In the genomic region with DNA sequence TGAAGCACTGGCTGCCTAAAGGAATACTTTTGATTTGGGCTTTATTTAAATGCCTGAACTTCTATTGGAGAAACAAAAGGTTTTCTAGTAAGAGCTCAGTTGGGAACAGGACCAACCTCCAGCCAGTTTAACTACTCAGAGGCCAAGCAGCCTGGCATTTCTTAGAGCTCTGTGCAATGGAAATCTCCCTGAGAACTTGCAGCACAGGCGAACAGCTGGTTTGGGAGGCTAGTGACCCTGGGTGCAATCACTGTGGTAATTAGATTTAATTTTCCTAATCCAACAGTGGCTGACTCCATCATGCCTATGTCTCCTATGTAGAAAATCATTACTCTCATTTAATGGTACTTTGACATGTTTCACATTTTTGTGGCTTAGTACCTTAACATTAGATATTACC, we compare ENCODE assay signal across 18 cellular contexts. TPM values are rescaled to one million over a fixed set of nuclear protein-coding genes. Genes with fewer than 3 reads are reported as not detected.
DNase-seq lines count a peak whose midpoint lies in the region; ATAC-seq and TF ChIP-seq lines count a peak whose summit lies in the region.
"Had no signal": no experiment of that assay in that cellular context is flagged by ENCODE, and none has a peak within 500 bp of the region (broad histone marks: within the 10 kb centered on the region; RNA-seq: fewer than 3 reads in every experiment).

No MANE protein-coding gene starts in this region.

- no peak overlapping the region for H3K14ac ChIP-seq in IMR-90 (replicated peaks; ENCODE audit: low read depth, low read length)

- H3K9me3 ChIP-seq in IMR-90 (ENCODE audit: control insufficient read depth, insufficient read depth, low read length), result no peaks in the 10 kb centered on the region
- no peaks in the 10 kb centered on the region for H3K9me3 ChIP-seq in WERI-Rb-1 (ENCODE audit: severe bottlenecking)
- H3K9me3 ChIP-seq in thyroid gland, result no peaks in the 10 kb centered on the region
- no peaks in the 10 kb centered on the region for H3K9me3 ChIP-seq in prostate gland
- H3K9me3 ChIP-seq: SJCRH30 had no signal

- H3K4ac ChIP-seq in IMR-90 (ENCODE audit: low read depth, low read length), result no peak overlapping the region

- in situ Hi-C loops in IMR-90 (cut with MboI; ENCODE audit: low sequenced_read_pairs), result no loop called here

- no peak overlapping the region for H2AFZ ChIP-seq in IMR-90 (replicated peaks; ENCODE audit: low read length, poor library complexity)
- H2AFZ ChIP-seq: PC-9 had no signal

- H3K9ac ChIP-seq in IMR-90 (ENCODE audit: low read depth, low read length), result no peak overlapping the region
- H3K9ac ChIP-seq: KMS-11 had no signal

- 0 out of 2 replicates have a peak overlapping the region, but pooled peaks have one; percentile 14 for H2BK20ac ChIP-seq in IMR-90 (ENCODE audit: low read depth, low read length)

- 0 out of 2 replicates have a peak overlapping the region, but pooled peaks have one; percentile 2 for H3K18ac ChIP-seq in IMR-90 (ENCODE audit: low read depth, low read length)

- H3K4me3 ChIP-seq in IMR-90 (ENCODE audit: insufficient read depth, low read depth, low read length) (no peak overlapping the region), WERI-Rb-1 (ENCODE audit: low read depth, low read length) (no peak overlapping the region), thyroid gland (replicated peaks in 1 of 3) (no peak overlapping the region), prostate gland (no peak overlapping the region)
- H3K4me3 ChIP-seq: PC-9 had no signal

- H2AK5ac ChIP-seq in IMR-90 (ENCODE audit: low read depth, low read length), result no peak overlapping the region

- intact Hi-C loops in IMR-90 (cut with micrococcal nuclease), result loop anchor here (10.0 kb wide), 2 partner anchors 268 to 788 kb away; no protein-coding TSS in a partner anchor
- intact Hi-C loops in thyroid gland (cut with DNase I), result no loop called here
- intact Hi-C loops in prostate gland (cut with DNase I), result no loop called here

- peak overlapping the region; percentile 23 for H3K4me2 ChIP-seq in IMR-90 (ENCODE audit: low read depth, low read length)
- H3K4me2 ChIP-seq: KMS-11, PC-9 had no signal

- H3K36me3 ChIP-seq in IMR-90 (ENCODE audit: control insufficient read depth, insufficient read depth, low read length), result no peaks in the 10 kb centered on the region
- H3K36me3 ChIP-seq in WERI-Rb-1, result no peaks in the 10 kb centered on the region
- H3K36me3 ChIP-seq in thyroid gland, result no peaks in the 10 kb centered on the region
- no peaks in the 10 kb centered on the region for H3K36me3 ChIP-seq in prostate gland
- H3K36me3 ChIP-seq: SJCRH30 had no signal

- H3K79me1 ChIP-seq in IMR-90 (ENCODE audit: low read depth in 1 of 2, low read length in 2 of 2), result peaks cover 0 to 17% of the 10 kb centered on the region in 2 experiments; a peak in 2 of 4 replicates

- TF ChIP-seq POLR2A in IMR-90 (IDR thresholded peaks at IDR 0.05; ENCODE audit: low read depth, low read length) (no peak), thyroid gland (IDR thresholded peaks at IDR 0.05) (no peak), prostate gland (IDR thresholded peaks at IDR 0.05) (no peak)

- H3K9me3 Mint-ChIP-seq in glutamatergic neuron (ENCODE audit: unreplicated experiment), result peaks cover 14% of the 10 kb centered on the region

- TF ChIP-seq RAD21 in IMR-90 (IDR thresholded peaks at IDR 0.05; ENCODE audit: low read length), result no peak

- H2BK5ac ChIP-seq in IMR-90 (ENCODE audit: low read depth, low read length, poor library complexity, severe bottlenecking), result no peak overlapping the region

- no peak overlapping the region for H4K8ac ChIP-seq in IMR-90 (ENCODE audit: low read depth in 2 of 2, low read length in 2 of 2)

- no peak overlapping the region for H2BK120ac ChIP-seq in IMR-90 (ENCODE audit: low read depth, low read length)

- dilution Hi-C loops in IMR-90 (cut with HindIII; ENCODE audit: low sequenced_read_pairs, unreplicated experiment), result no loop called here

- H4K20me1 ChIP-seq in IMR-90 (ENCODE audit: insufficient read depth, low read length), result no peaks in the 10 kb centered on the region

- no peak for TF ChIP-seq CTCF in IMR-90 (conservative IDR thresholded peaks at IDR 0.05; ENCODE audit: low read depth, low read length)
- no peak for TF ChIP-seq CTCF in WERI-Rb-1 (IDR thresholded peaks at IDR 0.05; ENCODE audit: low read depth, low read length)
- no peak for TF ChIP-seq CTCF in glutamatergic neuron (IDR thresholded peaks at IDR 0.05; ENCODE audit: partially characterized antibody, unreplicated experiment)
- no peak for TF ChIP-seq CTCF in thyroid gland (IDR thresholded peaks at IDR 0.05)
- no peak for TF ChIP-seq CTCF in prostate gland (IDR thresholded peaks at IDR 0.05)

- H2BK15ac ChIP-seq in IMR-90 (ENCODE audit: low read depth, low read length), result no peak overlapping the region

- peak overlapping the region; percentile 86 for H3K27ac Mint-ChIP-seq in glutamatergic neuron (ENCODE audit: unreplicated experiment)
- H3K27ac Mint-ChIP-seq: CD4-positive, CD25-positive, alpha-beta regulatory T cell had no signal

- peaks cover 10% of the 10 kb centered on the region for H3K27me3 Mint-ChIP-seq in glutamatergic neuron (ENCODE audit: unreplicated experiment)

- DNase-seq in IMR-90, result peak; percentile 16
- peak; percentile 20 for DNase-seq in WERI-Rb-1
- no peak for DNase-seq in glutamatergic neuron
- peak; percentile 26 for DNase-seq in renal cortical epithelial cell (ENCODE audit: low read depth)
- DNase-seq in thyroid gland, result no peak
- no peak for DNase-seq in prostate gland (ENCODE audit: low spot score)
- no peak for DNase-seq in stimulated activated CD4-positive, alpha-beta T cell treated with anti-CD3 and anti-CD28 coated beads, Interleukin-2, amount 100 ng/mL, for 24 hours
- DNase-seq: CD4-positive, CD25-positive, alpha-beta regulatory T cell; H7; NCI-H1048; NCI-H1436 treated with DMSO at 0.1 percent for 48 hours; NCI-H2107; NCI-H226; PC-9 had no signal

- WGBS in IMR-90 (ENCODE audit: extremely low coverage in 2 of 2, insufficient read length in 1 of 2), 2 experiments, result no CpG with 5 or more reads among the region's 1 CpG
- WGBS in thyroid gland, 2 donors, result 85 to 90% methylated on average over 1 of the region's 1 CpG
- WGBS in prostate gland, result 76% methylated on average over 1 of the region's 1 CpG

- no peak overlapping the region for H2AK9ac ChIP-seq in IMR-90 (replicated peaks; ENCODE audit: low read depth, low read length, poor library complexity)

- H3K4me1 Mint-ChIP-seq in glutamatergic neuron (ENCODE audit: low read depth, unreplicated experiment), result peaks cover 23% of the 10 kb centered on the region

- POLR2A ChIA-PET in IMR-90 (lab: Charles Lee; ENCODE audit: unreplicated experiment), result no interaction called here

- peak overlapping the region; percentile 94 for H3K4me3 Mint-ChIP-seq in glutamatergic neuron (ENCODE audit: unreplicated experiment)
- H3K4me3 Mint-ChIP-seq: CD4-positive, CD25-positive, alpha-beta regulatory T cell had no signal

- no peaks in the 10 kb centered on the region for H3K9me1 ChIP-seq in IMR-90 (ENCODE audit: insufficient read depth, low read length)

- CTCF ChIA-PET in IMR-90 (lab: Yijun Ruan, JAX), result interaction anchor here (0.6 kb wide), 1 partner anchor 26 kb away, joined by 3 read pairs; no protein-coding TSS in a partner anchor

- no peak overlapping the region for H3K56ac ChIP-seq in IMR-90 (ENCODE audit: extremely low read depth, insufficient read depth, low read length)

- H3K23ac ChIP-seq in IMR-90 (ENCODE audit: low read depth, low read length), result no peak overlapping the region

- H3K27ac ChIP-seq in IMR-90 (ENCODE audit: insufficient read depth, low read length) (no peak overlapping the region), WERI-Rb-1 (no peak overlapping the region), thyroid gland (no peak overlapping the region), prostate gland (no peak overlapping the region)
- H3K27ac ChIP-seq: KMS-11, PC-9, SJCRH30 had no signal

- no peaks in the 10 kb centered on the region for H3K36me3 Mint-ChIP-seq in glutamatergic neuron (ENCODE audit: unreplicated experiment)
- H3K36me3 Mint-ChIP-seq: CD4-positive, CD25-positive, alpha-beta regulatory T cell had no signal

- BruUV-seq in IMR-90 (replicated peaks; lab: Mats Ljungman, UMichigan), result no TSS peak

- peaks cover 5% of the 10 kb centered on the region for H3K4me1 ChIP-seq in IMR-90 (ENCODE audit: control insufficient read depth, insufficient read depth, low read length)
- H3K4me1 ChIP-seq in thyroid gland, result peaks cover 3 to 15% of the 10 kb centered on the region in 2 donors
- no peaks in the 10 kb centered on the region for H3K4me1 ChIP-seq in prostate gland (replicated peaks)

- ATAC-seq in IMR-90 (ENCODE audit: low read depth) (no peak), GM21529 (IDR thresholded peaks at IDR 0.05; ENCODE audit: unreplicated experiment) (no peak)
- ATAC-seq: HepG2 had no signal

- H4K91ac ChIP-seq in IMR-90 (ENCODE audit: insufficient read depth, low read depth, low read length), result no peak overlapping the region

- no peaks in the 10 kb centered on the region for H3K27me3 ChIP-seq in IMR-90 (ENCODE audit: control insufficient read depth, insufficient read depth, low read length)
- peaks cover 26% of the 10 kb centered on the region for H3K27me3 ChIP-seq in WERI-Rb-1 (ENCODE audit: insufficient read depth, low read depth, severe bottlenecking)
- no peaks in the 10 kb centered on the region for H3K27me3 ChIP-seq in thyroid gland
- H3K27me3 ChIP-seq in prostate gland (replicated peaks; ENCODE audit: insufficient read depth), result no peaks in the 10 kb centered on the region
- H3K27me3 ChIP-seq: SJCRH30 had no signal

- H4K5ac ChIP-seq in IMR-90 (ENCODE audit: low read depth, low read length), result no peak overlapping the region

TF ChIP-seq in IMR-90, 13 proteins besides CTCF, POLR2A, EP300 and RAD21:
- TF ChIP-seq CHD1 (IDR thresholded peaks at IDR 0.05; ENCODE audit: low read depth, low read length) (no peak), MXI1 (IDR thresholded peaks at IDR 0.05; ENCODE audit: borderline replicate concordance, low read depth, low read length) (no peak), CEBPB (IDR thresholded peaks at IDR 0.05; ENCODE audit: low read depth, low read length) (no peak), SMC3 (IDR thresholded peaks at IDR 0.05; ENCODE audit: low read depth, low read length) (no peak), RCOR1 (IDR thresholded peaks at IDR 0.05; ENCODE audit: insufficient replicate concordance, low read length) (no peak), MAFK (IDR thresholded peaks at IDR 0.05; ENCODE audit: low read depth, low read length) (no peak)
TF ChIP-seq in IMR-90: peak in this region for 0.

RNA-seq across cellular contexts. Expression of a gene that starts 1.0 kb away (rescaled TPM):
- total RNA-seq in IMR-90 (2012; rRNA removed) (211 and 232 TPM in 2 replicates), glutamatergic neuron (ENCODE audit: unreplicated experiment) (178 TPM), renal cortical epithelial cell (207 and 416 TPM in 2 replicates), thyroid gland (1 to 10 TPM; 1.0 to 3.0 (median 2.2) TPM), prostate gland (1 to 10 TPM; 1.2 to 2.3 TPM)
- polyA plus RNA-seq in IMR-90 (2012; rRNA removed), result 69.1 and 72.2 TPM in 2 replicates
- polyA plus RNA-seq in IMR-90 (2012; cell fraction: cytosol; rRNA removed), result 21.5 and 33.5 TPM in 2 replicates
- polyA plus RNA-seq in IMR-90 (2012; cell fraction: nucleus; rRNA removed; ENCODE audit: low replicate concordance), result 22.6 and 44.0 TPM in 2 replicates
- total RNA-seq: CD4-positive, CD25-positive, alpha-beta regulatory T cell; HepG2; PC-9 had no signal
- polyA plus RNA-seq: CD4-positive, CD25-positive, alpha-beta regulatory T cell; HepG2 had no signal

Comparison
In these comparisons a context has a peak if more than half of its experiments do, and no peak if none do; other contexts are left out.
1. DNase-seq: peak in IMR-90 (single experiment), WERI-Rb-1 (single experiment) and renal cortical epithelial cell (single experiment); none in glutamatergic neuron (single experiment), thyroid gland (0 of 2), prostate gland (single experiment) and stimulated activated CD4-positive, alpha-beta T cell treated with anti-CD3 and anti-CD28 coated beads, Interleukin-2, amount 100 ng/mL, for 24 hours (0 of 2).
2. RNA of a gene that starts 1.0 kb away (total RNA-seq): 207 to 416 TPM in renal cortical epithelial cell, 211 to 232 TPM in IMR-90 and 178 TPM in glutamatergic neuron (single experiment); 1.2 to 2.3 TPM in prostate gland and 1.0 to 3.0 TPM in thyroid gland; every median in the first group is over 10 times any median in the second.